8 cellular contexts compared by ENCODE assay signal in the genomic region with DNA sequence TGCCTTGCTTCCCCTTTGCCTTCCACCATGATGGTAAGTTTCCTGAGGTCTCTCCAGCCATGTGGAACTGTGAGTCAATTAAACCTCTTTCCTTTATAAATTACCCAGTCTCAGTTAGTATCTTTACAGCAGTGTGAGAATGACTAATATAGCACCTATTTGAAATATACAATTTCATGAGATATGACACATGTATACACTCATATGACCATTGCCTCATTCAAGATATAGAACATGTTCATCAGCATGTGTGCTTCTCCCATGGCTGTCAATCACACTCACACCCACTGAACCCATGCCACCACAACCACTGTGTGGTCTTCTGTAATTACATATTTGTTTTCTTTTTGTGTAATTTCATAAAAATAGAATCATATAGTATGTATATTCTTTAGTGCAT.
"Had no signal": no experiment of that assay in that cellular context is flagged by ENCODE, and none has a peak within 500 bp of the region (broad histone marks: within the 10 kb centered on the region; RNA-seq: fewer than 3 reads in every experiment).

No MANE protein-coding gene starts in this region.

- H3K4me1 Mint-ChIP-seq: GM23338, IgD-negative memory B cell had no signal

- H3K36me3 Mint-ChIP-seq: IgD-negative memory B cell had no signal

- H2AFZ ChIP-seq: GM23338 had no signal

- ATAC-seq: GM23338 had no signal

- H3K4me3 Mint-ChIP-seq: GM23338, H9, HFFc6, IgD-negative memory B cell had no signal

- H3K4me2 ChIP-seq: GM23338 had no signal

- H3K27ac Mint-ChIP-seq: GM23338, H9, HFFc6, IgD-negative memory B cell had no signal

- H3K27me3 Mint-ChIP-seq: IgD-negative memory B cell had no signal

- FAIRE-seq: H1, H54 had no signal

- H3K4me3 ChIP-seq: GM23338 had no signal

- DNase-seq: H9, HCEC 1CT, HFFc6, KBM-7 had no signal
